ENCODE assay signal across 8 cellular contexts in genomic region chr15:41934843-41935242, GRCh38. TPM values are rescaled to one million over a fixed set of nuclear protein-coding genes. Genes with fewer than 3 reads are reported as not detected.
DNase-seq lines count a peak whose midpoint lies in the region; ATAC-seq and TF ChIP-seq lines count a peak whose summit lies in the region.

No MANE protein-coding gene starts in this region.

- peak; percentile 77 for DNase-seq in activated CD4-positive, alpha-beta T cell treated with anti-CD3 and anti-CD28 coated beads for 48 hours
- peak; percentile 87 for DNase-seq in dermis blood vessel endothelial cell
- peak; percentile 91 for DNase-seq in spleen
- DNase-seq in NCI-H187 (lab: John Stamatoyannopoulos, UW), result no peak
- DNase-seq in GF-D8 (lab: John Stamatoyannopoulos, UW), result no peak
- DNase-seq in NCI-H128 (lab: John Stamatoyannopoulos, UW; ENCODE audit: unreplicated experiment), result no peak
- no peak for DNase-seq in lower leg skin (ENCODE audit: low spot score in 2 of 2)

- H3K36me3 ChIP-seq in spleen, result peaks cover 0 to 16% (median 0%) of the 10 kb centered on the region in 6 donors

- no peaks in the 10 kb centered on the region for H3K27me3 ChIP-seq in spleen (replicated peaks in 1 of 7)

- peaks cover 40 to 90% (median 68%) of the 10 kb centered on the region in 6 donors for H3K4me1 ChIP-seq in spleen

- H3K4me3 ChIP-seq in spleen (no peak overlapping the region), lower leg skin (ENCODE audit: low read depth, poor library complexity, severe bottlenecking) (no peak overlapping the region)

- 24 to 29% (median 26%) methylated on average over 4 of the region's 4 CpGs for WGBS in spleen, 5 donors
- WGBS in lower leg skin, 2 donors, result 38 to 43% methylated on average over 4 of the region's 4 CpGs

- TF ChIP-seq POLR2A in spleen (IDR thresholded peaks at IDR 0.05), result no peak
- TF ChIP-seq POLR2A in lower leg skin (IDR thresholded peaks at IDR 0.05), result no peak

- TF ChIP-seq CTCF in spleen (IDR thresholded peaks at IDR 0.05 in 8 of 11, conservative IDR thresholded peaks at IDR 0.05 in 3 of 11) (no peak), lower leg skin (IDR thresholded peaks at IDR 0.05) (no peak)

- peak; percentile 43 for ATAC-seq in HG03354 (IDR thresholded peaks at IDR 0.05; ENCODE audit: poor library complexity, severe bottlenecking, unreplicated experiment)

- no peaks in the 10 kb centered on the region for H3K9me3 ChIP-seq in spleen

- intact Hi-C loops in spleen (cut with DNase I; ENCODE audit: low total_unique reads) (no loop called here), lower leg skin (cut with DNase I; ENCODE audit: low total_unique reads) (no loop called here)

- H3K27ac ChIP-seq in spleen, result peak overlapping the region; percentile 57 to 88 (median 84)

RNA-seq across cellular contexts. Expression of gene EHD4, which starts 37.5 kb away (rescaled TPM):
- total RNA-seq in dermis blood vessel endothelial cell (84.4 and 128 TPM in 2 replicates), spleen (10 to 100 TPM; 20.4 to 33.2 (median 22.1) TPM), lower leg skin (10 to 100 TPM; 19.6 to 27.3 (median 23.3) TPM)
- polyA plus RNA-seq in spleen, result 1 to 10 TPM; 5.5 to 9.7 (median 7.7) TPM

RNA-seq across cellular contexts. Expression of gene SPTBN5, which starts 41.0 kb away (rescaled TPM):
- total RNA-seq in dermis blood vessel endothelial cell (3.2 and 11.1 TPM in 2 replicates), spleen (1 to 10 TPM in 2 of 7 donors, under 1 TPM in 5; 0.19 to 1.2 (median 0.67) TPM), lower leg skin (1 to 10 TPM; 1.3 to 3.3 (median 2.0) TPM)
- polyA plus RNA-seq in spleen, result 1 to 10 TPM in 2 of 3 donors, under 1 TPM in 1; 0.41 to 2.0 (median 1.6) TPM

Comparison
In these comparisons a context has a peak if more than half of its experiments do, and no peak if none do; other contexts are left out.
1. DNase-seq: peak in activated CD4-positive, alpha-beta T cell treated with anti-CD3 and anti-CD28 coated beads for 48 hours (single experiment), dermis blood vessel endothelial cell (single experiment) and spleen (single experiment); none in NCI-H187 (0 of 2), GF-D8 (single experiment), NCI-H128 (single experiment) and lower leg skin (0 of 2).